30 cellular contexts compared by ENCODE assay signal in the genomic region with DNA sequence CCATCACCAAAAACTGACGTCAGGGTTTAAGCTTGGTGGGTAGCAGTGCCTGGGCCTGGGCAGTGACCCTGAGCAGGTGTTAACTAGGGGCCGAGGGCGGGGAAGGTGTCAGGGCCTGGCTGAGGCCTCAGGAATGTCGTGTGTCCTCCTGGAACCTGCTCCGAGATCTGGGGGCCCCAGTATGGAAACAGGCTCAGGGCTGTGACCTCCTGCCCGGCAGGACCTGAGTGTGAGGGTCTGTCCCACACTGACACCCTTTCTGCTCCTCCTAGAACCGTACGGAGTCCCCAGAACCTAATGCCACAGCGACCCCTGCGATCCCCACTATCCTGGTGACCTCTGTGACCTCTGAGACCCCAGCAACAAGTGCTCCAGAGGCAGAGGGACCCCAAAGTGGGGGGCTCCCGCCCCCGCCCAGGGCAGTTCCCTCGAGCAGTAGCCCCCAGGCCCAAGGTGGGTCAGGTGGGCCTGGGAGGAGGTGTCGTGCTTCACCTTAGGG. TPM values are rescaled to one million over a fixed set of nuclear protein-coding genes. Genes with fewer than 3 reads are reported as not detected.
"Had no signal": no experiment of that assay in that cellular context is flagged by ENCODE, and none has a peak within 500 bp of the region (broad histone marks: within the 10 kb centered on the region; RNA-seq: fewer than 3 reads in every experiment).

No MANE protein-coding gene starts in this region.

- DNase-seq: activated CD4-positive, alpha-beta T cell treated with anti-CD3 and anti-CD28 coated beads for 48 hours; activated CD4-positive, alpha-beta T cell treated with anti-CD3 and anti-CD28 coated beads, Interleukin-2, amount 50 U/mL, for 48 hours; activated CD8-positive, alpha-beta memory T cell treated with anti-CD3 and anti-CD28 coated beads for 24 hours; activated effector memory CD4-positive, alpha-beta T cell treated with Interleukin-2 at 50 U/mL for 16 hours; activated naive CD4-positive, alpha-beta T cell treated with Interleukin-2 at 50 U/mL for 16 hours; activated naive CD8-positive, alpha-beta T cell treated with anti-CD3 and anti-CD28 coated beads for 36 hours; adrenal gland; aorta; dorsolateral prefrontal cortex; effector memory CD4-positive, alpha-beta T cell; erythroblast; gastrocnemius medialis; islet precursor cell; left colon; spleen; stimulated activated naive CD4-positive, alpha-beta T cell; T1000; WERI-Rb-1 had no signal

- H3K4me1 Mint-ChIP-seq: activated naive CD8-positive, alpha-beta T cell treated with anti-CD3 and anti-CD28 coated beads for 36 hours; brain; nephron had no signal

- H3K27me3 ChIP-seq: adrenal gland, cardiac muscle cell, dorsolateral prefrontal cortex, gastrocnemius medialis, hepatocyte, neutrophil, ovary, tibial nerve had no signal

- H3K9me3 Mint-ChIP-seq: activated naive CD8-positive, alpha-beta T cell treated with anti-CD3 and anti-CD28 coated beads for 36 hours; brain; nephron; T-helper 1 cell treated with Interleukin-12 subunit alpha and Interleukin-12 subunit beta and Interleukin-4 antibody, amounts not matched to agents 30 μg/mL and 1 μg/mL, for 36 hours had no signal

- H3K4me2 ChIP-seq: hepatocyte had no signal

- H3K27ac ChIP-seq: adrenal gland, cardiac muscle cell, coronary artery, dorsolateral prefrontal cortex, gastrocnemius medialis, hepatocyte, neutrophil, ovary, spleen, tibial nerve, WERI-Rb-1 had no signal

- H3K27me3 Mint-ChIP-seq: activated naive CD8-positive, alpha-beta T cell treated with anti-CD3 and anti-CD28 coated beads for 36 hours; progenitor cell of endocrine pancreas had no signal

- H2AFZ ChIP-seq: hepatocyte had no signal

- H3K4me3 ChIP-seq: adrenal gland, cardiac muscle cell, coronary artery, dorsolateral prefrontal cortex, gastrocnemius medialis, hepatocyte, lung, ovary, tibial nerve had no signal

- H3K79me2 ChIP-seq: hepatocyte had no signal

- H3K4me1 ChIP-seq: gastrocnemius medialis had no signal

- H3K9me3 ChIP-seq: adrenal gland, gastrocnemius medialis, neutrophil, ovary, spleen, tibial nerve had no signal

- H3K36me3 ChIP-seq: adrenal gland, cardiac muscle cell, gastrocnemius medialis, neutrophil, ovary, spleen, tibial nerve, WERI-Rb-1 had no signal

- H3K36me3 Mint-ChIP-seq: activated naive CD8-positive, alpha-beta T cell treated with anti-CD3 and anti-CD28 coated beads for 36 hours; brain had no signal

- H3K4me3 Mint-ChIP-seq: activated naive CD8-positive, alpha-beta T cell treated with anti-CD3 and anti-CD28 coated beads for 36 hours; brain; nephron; T-helper 1 cell treated with Interleukin-12 subunit alpha and Interleukin-12 subunit beta and Interleukin-4 antibody, amounts not matched to agents 30 μg/mL and 1 μg/mL, for 36 hours had no signal

- H3K27ac Mint-ChIP-seq: activated naive CD8-positive, alpha-beta T cell treated with anti-CD3 and anti-CD28 coated beads for 36 hours; brain; progenitor cell of endocrine pancreas; T-helper 1 cell treated with Interleukin-12 subunit alpha and Interleukin-12 subunit beta and Interleukin-4 antibody, amounts not matched to agents 30 μg/mL and 1 μg/mL, for 36 hours had no signal

RNA-seq across cellular contexts. Expression of gene HGFAC, which starts 0.7 kb away (rescaled TPM):
- total RNA-seq: activated naive CD8-positive, alpha-beta T cell treated with anti-CD3 and anti-CD28 coated beads for 36 hours; left colon; tibial nerve; ureter had no signal

RNA-seq across cellular contexts. Expression of gene DOK7, which starts 20.6 kb away (rescaled TPM):
- total RNA-seq: activated naive CD8-positive, alpha-beta T cell treated with anti-CD3 and anti-CD28 coated beads for 36 hours; progenitor cell of endocrine pancreas had no signal
